Comparison of ENCODE assay signal across 25 cellular contexts in genomic region chr18:25490316-25490715, GRCh38.
"Had no signal": no experiment of that assay in that cellular context is flagged by ENCODE, and none has a peak within 500 bp of the region (broad histone marks: within the 10 kb centered on the region; RNA-seq: fewer than 3 reads in every experiment).

No MANE protein-coding gene starts in this region.

- FAIRE-seq: urothelium cell line had no signal

- H3K4me1 Mint-ChIP-seq: natural killer cell had no signal

- H3K27ac Mint-ChIP-seq: natural killer cell; stimulated activated naive B cell treated with anti-CD40 and anti-IgM and Interleukin-4, amounts not matched to agents 10 μg/mL and 1 μg/mL and 100 μg/mL, for 72 hours; stimulated activated naive CD8-positive, alpha-beta T cell treated with anti-CD3 and anti-CD28 coated beads, Interleukin-15, Interleukin-2, amounts not matched to agents 100 ng/mL and 50 ng/mL, for 24 hours had no signal

- H3K4me1 ChIP-seq: gastrocnemius medialis, heart left ventricle, psoas muscle, sigmoid colon, spleen, tibial nerve, upper lobe of left lung had no signal

- H3K27me3 Mint-ChIP-seq: stimulated activated naive B cell treated with anti-CD40 and anti-IgM and Interleukin-4, amounts not matched to agents 10 μg/mL and 1 μg/mL and 100 μg/mL, for 72 hours; stimulated activated naive CD8-positive, alpha-beta T cell treated with anti-CD3 and anti-CD28 coated beads, Interleukin-15, Interleukin-2, amounts not matched to agents 100 ng/mL and 50 ng/mL, for 24 hours had no signal

- DNase-seq: dorsolateral prefrontal cortex; effector CD4-positive, alpha-beta T cell; foreskin fibroblast; gastrocnemius medialis; heart left ventricle; kidney; natural killer cell; occipital lobe; ovary; posterior cingulate gyrus; psoas muscle; right cardiac atrium; sigmoid colon; spleen; stimulated activated naive B cell treated with anti-CD40 and anti-IgM and Interleukin-4, amounts not matched to agents 10 μg/mL and 1 μg/mL and 100 μg/mL, for 72 hours; upper lobe of left lung had no signal

- H3K4me3 ChIP-seq: dorsolateral prefrontal cortex, gastrocnemius medialis, heart left ventricle, hepatocyte, lung, ovary, psoas muscle, sigmoid colon, spleen, thoracic aorta, tibial nerve, upper lobe of left lung had no signal

- H3K4me2 ChIP-seq: hepatocyte had no signal

- H3K36me3 ChIP-seq: gastrocnemius medialis, heart left ventricle, ovary, sigmoid colon, spleen, thoracic aorta, tibial nerve, upper lobe of left lung had no signal

- H3K9me3 ChIP-seq: gastrocnemius medialis, ovary, psoas muscle, sigmoid colon, thoracic aorta, upper lobe of left lung had no signal

- H3K36me3 Mint-ChIP-seq: natural killer cell had no signal

- H3K79me2 ChIP-seq: hepatocyte had no signal

- H3K4me3 Mint-ChIP-seq: natural killer cell; stimulated activated naive B cell treated with anti-CD40 and anti-IgM and Interleukin-4, amounts not matched to agents 10 μg/mL and 1 μg/mL and 100 μg/mL, for 72 hours; stimulated activated naive CD8-positive, alpha-beta T cell treated with anti-CD3 and anti-CD28 coated beads, Interleukin-15, Interleukin-2, amounts not matched to agents 100 ng/mL and 50 ng/mL, for 24 hours had no signal

- ATAC-seq: esophagus mucosa; gastrocnemius medialis; heart left ventricle; left lobe of liver; natural killer cell; psoas muscle; right cardiac atrium; stimulated activated naive B cell treated with anti-CD40 and anti-IgM and Interleukin-4, amounts not matched to agents 10 μg/mL and 1 μg/mL and 100 μg/mL, for 72 hours had no signal

- H3K27ac ChIP-seq: dorsolateral prefrontal cortex, epithelial cell of prostate, gastrocnemius medialis, heart left ventricle, hepatocyte, ovary, psoas muscle, sigmoid colon, spleen, thoracic aorta, tibial nerve, upper lobe of left lung had no signal

- H2AFZ ChIP-seq: hepatocyte had no signal

- H3K27me3 ChIP-seq: gastrocnemius medialis, heart left ventricle, ovary, sigmoid colon, spleen, tibial nerve, upper lobe of left lung had no signal
